9 cellular contexts compared by ENCODE assay signal in genomic region chr16:50765866-50766265, GRCh38.
"Had no signal": no experiment of that assay in that cellular context is flagged by ENCODE, and none has a peak within 500 bp of the region (broad histone marks: within the 10 kb centered on the region; RNA-seq: fewer than 3 reads in every experiment).

No MANE protein-coding gene starts in this region.

- ATAC-seq: left lobe of liver, pancreas, sciatic nerve, SK-N-SH treated with all-trans-retinoic acid at 6 μM for 48 hours, upper lobe of right lung had no signal

- DNase-seq: activated CD8-positive, alpha-beta memory T cell treated with anti-CD3 and anti-CD28 coated beads, Interleukin-2, amount 50 U/mL, for 4 hours; activated effector memory CD4-positive, alpha-beta T cell treated with anti-CD3 and anti-CD28 coated beads, Interleukin-2, amount 50 U/mL, for 16 hours; islet precursor cell; pancreas; SHP77 treated with DMSO at 0.1 percent for 48 hours; upper lobe of right lung had no signal
